Comparison of ENCODE assay signal across 9 cellular contexts in genomic region chr14:37197421-37198272, GRCh38. TPM values are rescaled to one million over a fixed set of nuclear protein-coding genes. Genes with fewer than 3 reads are reported as not detected.
DNase-seq lines count a peak whose midpoint lies in the region; ATAC-seq and TF ChIP-seq lines count a peak whose summit lies in the region.
"Had no signal": no experiment of that assay in that cellular context is flagged by ENCODE, and none has a peak within 500 bp of the region (broad histone marks: within the 10 kb centered on the region; RNA-seq: fewer than 3 reads in every experiment).

Gene MIPOL1 (plus strand): TSS chr14:37197937. CDS start chr14:37247889, 49,952 bp downstream.

- H3K4me1 Mint-ChIP-seq in stimulated activated naive B cell treated with anti-CD40 and anti-IgM and Interleukin-4, amounts not matched to agents 10 μg/mL and 1 μg/mL and 100 μg/mL, for 72 hours: peaks cover 6 to 14% of the 10 kb centered on the region in 2 donors

- H3K27ac ChIP-seq in esophagus muscularis mucosa (replicated peaks in 1 of 4): peak within 1 kb of the TSS; percentile 89 to 93 (median 92)

- no peaks in the 10 kb centered on the region for H3K27me3 ChIP-seq in esophagus muscularis mucosa

- peak; percentile 51 to 71 for DNase-seq in NCI-H1930 (lab: John Stamatoyannopoulos, UW)
- DNase-seq in activated CD4-positive, alpha-beta T cell treated with anti-CD3 and anti-CD28 coated beads for 48 hours: peak; percentile 32
- peak; percentile 93 for DNase-seq in esophagus muscularis mucosa (ENCODE audit: extremely low spot score)
- DNase-seq in mesenteric fat pad (ENCODE audit: low spot score): peak; percentile 92
- DNase-seq in stimulated activated naive B cell treated with anti-CD40 and anti-IgM and Interleukin-4, amounts not matched to agents 10 μg/mL and 1 μg/mL and 100 μg/mL, for 72 hours: peak; percentile 2
- DNase-seq in A172 (ENCODE audit: low spot score): no peak

- H3K9ac ChIP-seq in ES-I3 (ENCODE audit: low read depth, low read length): peak within 1 kb of the TSS; percentile 79

- H3K9me3 ChIP-seq in ES-I3 (ENCODE audit: control insufficient read depth, insufficient read depth, low read length): no peaks in the 10 kb centered on the region
- H3K9me3 ChIP-seq in esophagus muscularis mucosa: no peaks in the 10 kb centered on the region

- peak within 1 kb of the TSS; percentile 77 to 83 for H3K4me3 Mint-ChIP-seq in stimulated activated naive B cell treated with anti-CD40 and anti-IgM and Interleukin-4, amounts not matched to agents 10 μg/mL and 1 μg/mL and 100 μg/mL, for 72 hours

- H3K27ac Mint-ChIP-seq in stimulated activated naive B cell treated with anti-CD40 and anti-IgM and Interleukin-4, amounts not matched to agents 10 μg/mL and 1 μg/mL and 100 μg/mL, for 72 hours: no peak within 1 kb of the TSS

- H3K4me3 ChIP-seq in esophagus muscularis mucosa: peak within 1 kb of the TSS; percentile 63 to 80 (median 68)

- H3K4me1 ChIP-seq in ES-I3 (ENCODE audit: insufficient read depth, low read length) (no peaks in the 10 kb centered on the region; the same call in 1 of the 2 replicates), esophagus muscularis mucosa (peaks cover 3 to 19% (median 13%) of the 10 kb centered on the region in 4 donors)

- no peak for TF ChIP-seq POLR2A in esophagus muscularis mucosa (IDR thresholded peaks at IDR 0.05; ENCODE audit: low read depth)

- intact Hi-C loops in esophagus muscularis mucosa (cut with DNase I): loop anchor here (2.0 kb wide), 1 partner anchor 25 kb away; the partner anchor contains the start of gene SLC25A21

- 2% methylated on average over 55 of the region's 70 CpGs for WGBS in esophagus muscularis mucosa

- H3K27me3 Mint-ChIP-seq in stimulated activated naive B cell treated with anti-CD40 and anti-IgM and Interleukin-4, amounts not matched to agents 10 μg/mL and 1 μg/mL and 100 μg/mL, for 72 hours: peaks cover 20 to 35% of the 10 kb centered on the region in 2 donors

- peaks cover 0 to 2% of the 10 kb centered on the region in 2 donors for H3K36me3 Mint-ChIP-seq in stimulated activated naive B cell treated with anti-CD40 and anti-IgM and Interleukin-4, amounts not matched to agents 10 μg/mL and 1 μg/mL and 100 μg/mL, for 72 hours

- no peaks in the 10 kb centered on the region for H3K36me3 ChIP-seq in ES-I3 (ENCODE audit: insufficient read depth, low read length)
- no peaks in the 10 kb centered on the region for H3K36me3 ChIP-seq in esophagus muscularis mucosa

- ATAC-seq in stimulated activated naive B cell treated with anti-CD40 and anti-IgM and Interleukin-4, amounts not matched to agents 10 μg/mL and 1 μg/mL and 100 μg/mL, for 72 hours (replicated peaks): peak; percentile 84 to 85
- ATAC-seq in GM18511 (IDR thresholded peaks at IDR 0.05; ENCODE audit: unreplicated experiment): no peak

- peak in 2 of 3 experiments; percentile 45 to 49 for TF ChIP-seq CTCF in esophagus muscularis mucosa (IDR thresholded peaks at IDR 0.05)

- no peak for TF ChIP-seq EP300 in esophagus muscularis mucosa (IDR thresholded peaks at IDR 0.05)

- H3K9me3 Mint-ChIP-seq in stimulated activated naive B cell treated with anti-CD40 and anti-IgM and Interleukin-4, amounts not matched to agents 10 μg/mL and 1 μg/mL and 100 μg/mL, for 72 hours: peaks cover 0 to 5% of the 10 kb centered on the region in 2 donors

RNA-seq across cellular contexts. Expression of gene MIPOL1, which starts in this region (rescaled TPM):
- 10 to 100 TPM in 2 of 4 donors, 1 to 10 TPM in 2; 6.5 to 21.2 (median 10.4) TPM for total RNA-seq in esophagus muscularis mucosa
- 7.2 TPM for total RNA-seq in mesenteric fat pad
- total RNA-seq in A172 (2014; rRNA removed; shearing (Covaris generic)): not detected in 2 replicates
- total RNA-seq: T-helper 2 cell treated with Interferon-gamma antibody and Interleukin-4, amounts not matched to agents 100 ng/mL and 5 ng/mL, for 36 hours had no signal
